ENCODE assay signal across 26 cellular contexts in genomic region chr2:1237785-1238184, GRCh38.
"Had no signal": no experiment of that assay in that cellular context is flagged by ENCODE, and none has a peak within 500 bp of the region (broad histone marks: within the 10 kb centered on the region; RNA-seq: fewer than 3 reads in every experiment).

No MANE protein-coding gene starts in this region.

- H3K27me3 Mint-ChIP-seq: activated B cell treated with CpG ODN at 0.5 μM for 24 hours; activated CD4-positive, alpha-beta T cell treated with anti-CD3 and anti-CD28 coated beads, Interleukin-2, amount 10 ng/mL, durations not matched to agents 24 days and 14 days; activated CD8-positive, alpha-beta memory T cell treated with anti-CD3 and anti-CD28 coated beads, Interleukin-2, amount 10 ng/mL, durations not matched to agents 7 days and 5 days; activated naive CD8-positive, alpha-beta T cell treated with anti-CD3 and anti-CD28 coated beads, Interleukin-2, amount 50 U/mL, for 24 hours; activated T-cell treated with anti-CD3 and anti-CD28 coated beads, Interleukin-2, amount 50 U/mL, for 24 hours had no signal

- H3K27ac ChIP-seq: cardiac muscle cell, KMS-11 had no signal

- H3K9me3 Mint-ChIP-seq: activated B cell treated with CpG ODN at 0.5 μM for 24 hours; activated CD4-positive, alpha-beta T cell treated with anti-CD3 and anti-CD28 coated beads, Interleukin-2, amount 10 ng/mL, durations not matched to agents 24 days and 14 days; activated naive CD4-positive, alpha-beta T cell treated with anti-CD3 and anti-CD28 coated beads, Interleukin-2, amount 50 U/mL, for 72 hours; activated naive CD8-positive, alpha-beta T cell treated with anti-CD3 and anti-CD28 coated beads, Interleukin-2, amount 50 U/mL, for 24 hours; activated T-cell treated with anti-CD3 and anti-CD28 coated beads, Interleukin-2, amount 50 U/mL, for 24 hours; activated T-helper 1 cell treated with anti-CD3 and anti-CD28 coated beads, Interleukin-12 subunit alpha, Interleukin-12 subunit beta, Interleukin-2, Interleukin-4 antibody, amounts not matched to agents 30 ng/mL and 10 ng/mL and 1 ng/mL, durations not matched to agents 14 hours and 24 hours and 36 hours; brain had no signal

- H3K27me3 ChIP-seq: cardiac muscle cell had no signal

- H3K36me3 ChIP-seq: cardiac muscle cell had no signal

- FAIRE-seq: astrocyte, RCC 7860 had no signal

- DNase-seq: activated B cell treated with CpG ODN at 0.5 μM for 24 hours; activated CD4-positive, alpha-beta T cell treated with anti-CD3 and anti-CD28 coated beads for 1 hour; activated CD4-positive, alpha-beta T cell treated with anti-CD3 and anti-CD28 coated beads, Interleukin-2, amount 10 ng/mL, durations not matched to agents 24 days and 14 days; activated CD4-positive, alpha-beta T cell treated with anti-CD3 and anti-CD28 coated beads, Interleukin-2, amount 50 U/mL, for 48 hours; activated CD8-positive, alpha-beta memory T cell treated with anti-CD3 and anti-CD28 coated beads, Interleukin-2, amount 10 ng/mL, durations not matched to agents 7 days and 5 days; activated effector memory CD4-positive, alpha-beta T cell treated with Interleukin-2 at 50 U/mL for 16 hours; activated naive CD4-positive, alpha-beta T cell treated with Interleukin-2 at 50 U/mL for 16 hours; activated naive CD8-positive, alpha-beta T cell treated with anti-CD3 and anti-CD28 coated beads, Interleukin-2, amount 50 U/mL, for 24 hours; activated T-cell treated with anti-CD3 and anti-CD28 coated beads, Interleukin-2, amount 50 U/mL, for 24 hours; amniotic stem cell; NCI-H1092; NCI-H2029; NCI-H2107; NCI-H510A treated with DMSO at 0.1 percent for 48 hours; NCI-H69; PC-3; SIG-M5; T-helper 17 cell; T-helper 9 cell had no signal

- H3K9ac ChIP-seq: KMS-11 had no signal

- H3K4me2 ChIP-seq: KMS-11 had no signal

- ATAC-seq: activated CD8-positive, alpha-beta memory T cell treated with anti-CD3 and anti-CD28 coated beads, Interleukin-2, amount 10 ng/mL, durations not matched to agents 7 days and 5 days; activated naive CD4-positive, alpha-beta T cell treated with anti-CD3 and anti-CD28 coated beads, Interleukin-2, amount 50 U/mL, for 72 hours; activated naive CD8-positive, alpha-beta T cell treated with anti-CD3 and anti-CD28 coated beads, Interleukin-2, amount 50 U/mL, for 24 hours; PC-3; T-helper 17 cell had no signal

- H3K27ac Mint-ChIP-seq: activated CD4-positive, alpha-beta T cell treated with anti-CD3 and anti-CD28 coated beads, Interleukin-2, amount 10 ng/mL, durations not matched to agents 24 days and 14 days; activated CD8-positive, alpha-beta memory T cell treated with anti-CD3 and anti-CD28 coated beads, Interleukin-2, amount 10 ng/mL, durations not matched to agents 7 days and 5 days; activated naive CD4-positive, alpha-beta T cell treated with anti-CD3 and anti-CD28 coated beads, Interleukin-2, amount 50 U/mL, for 72 hours; activated naive CD8-positive, alpha-beta T cell treated with anti-CD3 and anti-CD28 coated beads, Interleukin-2, amount 50 U/mL, for 24 hours; activated T-cell treated with anti-CD3 and anti-CD28 coated beads, Interleukin-2, amount 50 U/mL, for 24 hours; activated T-helper 1 cell treated with anti-CD3 and anti-CD28 coated beads, Interleukin-12 subunit alpha, Interleukin-12 subunit beta, Interleukin-2, Interleukin-4 antibody, amounts not matched to agents 30 ng/mL and 10 ng/mL and 1 ng/mL, durations not matched to agents 14 hours and 24 hours and 36 hours; T-helper 17 cell had no signal

- H3K4me1 Mint-ChIP-seq: activated CD4-positive, alpha-beta T cell treated with anti-CD3 and anti-CD28 coated beads, Interleukin-2, amount 10 ng/mL, durations not matched to agents 24 days and 14 days; activated CD8-positive, alpha-beta memory T cell treated with anti-CD3 and anti-CD28 coated beads, Interleukin-2, amount 10 ng/mL, durations not matched to agents 7 days and 5 days; T-helper 17 cell had no signal

- H3K4me3 Mint-ChIP-seq: activated B cell treated with CpG ODN at 0.5 μM for 24 hours; activated CD4-positive, alpha-beta T cell treated with anti-CD3 and anti-CD28 coated beads, Interleukin-2, amount 10 ng/mL, durations not matched to agents 24 days and 14 days; activated CD8-positive, alpha-beta memory T cell treated with anti-CD3 and anti-CD28 coated beads, Interleukin-2, amount 10 ng/mL, durations not matched to agents 7 days and 5 days; activated naive CD8-positive, alpha-beta T cell treated with anti-CD3 and anti-CD28 coated beads, Interleukin-2, amount 50 U/mL, for 24 hours; activated T-cell treated with anti-CD3 and anti-CD28 coated beads, Interleukin-2, amount 50 U/mL, for 24 hours; activated T-helper 1 cell treated with anti-CD3 and anti-CD28 coated beads, Interleukin-12 subunit alpha, Interleukin-12 subunit beta, Interleukin-2, Interleukin-4 antibody, amounts not matched to agents 30 ng/mL and 10 ng/mL and 1 ng/mL, durations not matched to agents 14 hours and 24 hours and 36 hours; brain; T-helper 17 cell had no signal

- H3K4me3 ChIP-seq: cardiac muscle cell had no signal
